Comparison of ENCODE assay signal across 8 cellular contexts in the genomic region with DNA sequence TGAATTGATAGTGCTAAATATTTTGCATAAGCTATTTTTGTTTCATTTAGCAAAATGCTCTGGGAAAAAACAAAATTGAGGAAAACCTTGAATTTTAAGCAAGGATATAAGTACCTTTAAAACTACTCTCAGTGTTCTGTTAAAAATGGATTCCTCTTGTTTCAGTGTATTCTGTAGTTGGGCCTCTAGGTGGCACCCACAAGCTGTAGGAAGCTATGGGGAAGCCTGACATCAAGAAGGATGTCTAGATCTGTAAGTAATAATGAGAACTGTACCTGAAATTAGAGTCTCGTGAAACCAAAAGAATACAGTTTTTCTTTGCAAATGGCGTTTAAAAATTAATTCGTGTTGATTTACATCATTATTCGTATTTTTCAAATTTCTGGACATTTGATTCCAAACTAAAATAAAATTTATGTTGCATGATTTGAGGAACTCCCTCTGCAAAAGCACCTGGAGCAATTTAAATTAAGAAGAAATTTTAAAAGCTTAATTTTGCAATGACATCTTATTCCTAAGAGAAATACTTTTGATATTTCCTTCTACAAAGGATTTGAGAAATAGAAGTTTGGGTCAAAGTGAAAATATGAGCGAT. TPM values are rescaled to one million over a fixed set of nuclear protein-coding genes. Genes with fewer than 3 reads are reported as not detected.
A peak's percentile ranks its signal among the peaks of the same experiment; 100 is the strongest.
DNase-seq lines count a peak whose midpoint lies in the region; ATAC-seq and FAIRE-seq lines count a peak whose summit lies in the region.

No MANE protein-coding gene starts in this region.

- H3K27ac Mint-ChIP-seq in activated CD4-positive, alpha-beta memory T cell treated with anti-CD3 and anti-CD28 coated beads for 36 hours = no peak overlapping the region
- no peak overlapping the region for H3K27ac Mint-ChIP-seq in naive thymus-derived CD4-positive, alpha-beta T cell

- no peaks in the 10 kb centered on the region for H3K9me3 ChIP-seq in naive thymus-derived CD4-positive, alpha-beta T cell (ENCODE audit: control insufficient read depth in 2 of 3, low read length in 3 of 3)

- no peaks in the 10 kb centered on the region for H3K9me3 Mint-ChIP-seq in activated CD4-positive, alpha-beta memory T cell treated with anti-CD3 and anti-CD28 coated beads for 36 hours
- peaks cover 0 to under 1% (median 0%) of the 10 kb centered on the region in 11 donors for H3K9me3 Mint-ChIP-seq in naive thymus-derived CD4-positive, alpha-beta T cell

- H3K4me3 ChIP-seq in naive thymus-derived CD4-positive, alpha-beta T cell (ENCODE audit: low read length) = no peak overlapping the region

- no peaks in the 10 kb centered on the region for H3K4me1 ChIP-seq in naive thymus-derived CD4-positive, alpha-beta T cell (ENCODE audit: control insufficient read depth in 2 of 2, insufficient read depth in 2 of 2, low read length in 2 of 2)

- CTCF ChIA-PET in activated CD4-positive, alpha-beta memory T cell treated with anti-CD3 and anti-CD28 coated beads for 36 hours (lab: Charles Lee) = interaction anchor here (0.6 to 1.0 kb wide), 4 partner anchors 24 to 306 kb away, joined by 3 to 6 read pairs (median 3); no protein-coding TSS in a partner anchor
- CTCF ChIA-PET in naive thymus-derived CD4-positive, alpha-beta T cell (lab: Charles Lee) = interaction anchor here (0.5 to 1.4 kb wide), 5 partner anchors 11 to 211 kb away, joined by 3 read pairs; no protein-coding TSS in a partner anchor

- no peaks in the 10 kb centered on the region for H3K27me3 Mint-ChIP-seq in activated CD4-positive, alpha-beta memory T cell treated with anti-CD3 and anti-CD28 coated beads for 36 hours
- H3K27me3 Mint-ChIP-seq in naive thymus-derived CD4-positive, alpha-beta T cell = peaks cover 0 to 4% (median 0%) of the 10 kb centered on the region in 5 donors

- no peaks in the 10 kb centered on the region for H3K36me3 Mint-ChIP-seq in activated CD4-positive, alpha-beta memory T cell treated with anti-CD3 and anti-CD28 coated beads for 36 hours
- H3K36me3 Mint-ChIP-seq in naive thymus-derived CD4-positive, alpha-beta T cell = no peaks in the 10 kb centered on the region

- H3K4me3 Mint-ChIP-seq in activated CD4-positive, alpha-beta memory T cell treated with anti-CD3 and anti-CD28 coated beads for 36 hours = no peak overlapping the region
- no peak overlapping the region for H3K4me3 Mint-ChIP-seq in naive thymus-derived CD4-positive, alpha-beta T cell

- ATAC-seq in GM19035 (IDR thresholded peaks at IDR 0.05; ENCODE audit: unreplicated experiment) (peak; percentile 97), HG03139 (IDR thresholded peaks at IDR 0.05; ENCODE audit: unreplicated experiment) (peak; percentile 88)
- peak; percentile 94 for ATAC-seq in naive thymus-derived CD4-positive, alpha-beta T cell

- H3K27ac ChIP-seq in naive thymus-derived CD4-positive, alpha-beta T cell (ENCODE audit: low read depth, low read length) = no peak overlapping the region

- POLR2A ChIA-PET in activated CD4-positive, alpha-beta memory T cell treated with anti-CD3 and anti-CD28 coated beads for 36 hours (lab: Charles Lee) = no interaction called here
- POLR2A ChIA-PET in naive thymus-derived CD4-positive, alpha-beta T cell (lab: Charles Lee) = no interaction called here

- intact Hi-C loops in activated CD4-positive, alpha-beta memory T cell treated with anti-CD3 and anti-CD28 coated beads for 36 hours (cut with micrococcal nuclease) = loop anchor here (2.0 to 5.0 kb wide), 3 partner anchors 226 to 1684 kb away; no protein-coding TSS in a partner anchor
- intact Hi-C loops in naive thymus-derived CD4-positive, alpha-beta T cell (cut with micrococcal nuclease) = loop anchor here (1.0 to 5.0 kb wide), 6 partner anchors 60 to 1189 kb away; no protein-coding TSS in a partner anchor

- no peaks in the 10 kb centered on the region for H3K36me3 ChIP-seq in naive thymus-derived CD4-positive, alpha-beta T cell (ENCODE audit: control insufficient read depth in 2 of 3, insufficient read depth in 3 of 3, low read length in 3 of 3)

- no peaks in the 10 kb centered on the region for H3K27me3 ChIP-seq in naive thymus-derived CD4-positive, alpha-beta T cell (ENCODE audit: control insufficient read depth in 2 of 2, insufficient read depth in 2 of 2, low read length in 2 of 2)

- FAIRE-seq in endometrium (lab: Jason Lieb, UNC) = peak; percentile 74

- peak; percentile 43 for DNase-seq in CMK (ENCODE audit: low read depth)
- peak; percentile 32 for DNase-seq in NCI-H345 treated with DMSO at 0.1 percent for 48 hours (lab: John Stamatoyannopoulos, UW; ENCODE audit: unreplicated experiment)
- peak; percentile 75 for DNase-seq in activated CD4-positive, alpha-beta memory T cell treated with anti-CD3 and anti-CD28 coated beads for 36 hours
- DNase-seq in naive thymus-derived CD4-positive, alpha-beta T cell = peak in 8 of 9 donors; percentile 28 to 67 (median 46)
- peak; percentile 77 for DNase-seq in superior temporal gyrus (ENCODE audit: extremely low spot score)

- peaks cover 7% of the 10 kb centered on the region for H3K4me1 Mint-ChIP-seq in activated CD4-positive, alpha-beta memory T cell treated with anti-CD3 and anti-CD28 coated beads for 36 hours (ENCODE audit: low read depth)
- peaks cover 4 to 22% (median 11%) of the 10 kb centered on the region in 7 donors for H3K4me1 Mint-ChIP-seq in naive thymus-derived CD4-positive, alpha-beta T cell

RNA-seq across cellular contexts. Expression of a gene that starts 51.2 kb away (rescaled TPM):
- not detected for total RNA-seq in activated CD4-positive, alpha-beta memory T cell treated with anti-CD3 and anti-CD28 coated beads for 36 hours
- not detected for total RNA-seq in naive thymus-derived CD4-positive, alpha-beta T cell
- polyA plus RNA-seq in naive thymus-derived CD4-positive, alpha-beta T cell = not detected
